ENCODE assay signal across 8 cellular contexts in genomic region chr17:59829217-59830006, GRCh38.
DNase-seq lines count a peak whose midpoint lies in the region; ATAC-seq and TF ChIP-seq lines count a peak whose summit lies in the region.

No MANE protein-coding gene starts in this region.

- no peaks in the 10 kb centered on the region for H3K27me3 Mint-ChIP-seq in activated T-helper 1 cell treated with anti-CD3 and anti-CD28 coated beads, Interleukin-12 subunit alpha, Interleukin-12 subunit beta, Interleukin-2, Interleukin-4 antibody, amounts not matched to agents 30 ng/mL and 10 ng/mL and 1 ng/mL, durations not matched to agents 14 hours and 24 hours and 36 hours (ENCODE audit: insufficient read depth)

- in situ Hi-C loops in GM18951 (cut with MboI; ENCODE audit: low sequenced_read_pairs, unreplicated experiment): no loop called here

- TF ChIP-seq POLR2A in GM18951 (IDR thresholded peaks at IDR 0.05; ENCODE audit: extremely low read depth, insufficient read depth, insufficient read length) (peak; percentile 27), heart left ventricle (IDR thresholded peaks at IDR 0.05) (no peak), spleen (IDR thresholded peaks at IDR 0.05) (no peak)

- H3K36me3 ChIP-seq in heart left ventricle (no peaks in the 10 kb centered on the region), spleen (peaks cover 0 to 18% (median 0%) of the 10 kb centered on the region in 6 donors), BE2C (no peaks in the 10 kb centered on the region; the same call in 1 of the 2 replicates)

- TF ChIP-seq CTCF in heart left ventricle (IDR thresholded peaks at IDR 0.05) (no peak), spleen (IDR thresholded peaks at IDR 0.05 in 8 of 11, conservative IDR thresholded peaks at IDR 0.05 in 3 of 11) (no peak), BE2C (IDR thresholded peaks at IDR 0.05; ENCODE audit: low read depth, low read length) (no peak)

- peak; percentile 60 for DNase-seq in COR-L47 (lab: John Stamatoyannopoulos, UW)
- peak; percentile 32 for DNase-seq in NCI-H2227 treated with DMSO at 0.1 percent for 48 hours (lab: John Stamatoyannopoulos, UW)
- DNase-seq in activated T-helper 1 cell treated with anti-CD3 and anti-CD28 coated beads, Interleukin-12 subunit alpha, Interleukin-12 subunit beta, Interleukin-2, Interleukin-4 antibody, amounts not matched to agents 30 ng/mL and 10 ng/mL and 1 ng/mL, durations not matched to agents 14 hours and 24 hours and 36 hours (ENCODE audit: low spot score): peak; percentile 66
- peak in 1 of 5 donors; percentile 56 for DNase-seq in heart left ventricle
- no peak for DNase-seq in spleen
- DNase-seq in BE2C: no peak

- H3K27ac ChIP-seq in heart left ventricle (peak overlapping the region in 11 of 12 donors; percentile 19 to 91 (median 73)), spleen (peak overlapping the region; percentile 36 to 84 (median 74))

- intact Hi-C loops in activated T-helper 1 cell treated with anti-CD3 and anti-CD28 coated beads, Interleukin-12 subunit alpha, Interleukin-12 subunit beta, Interleukin-2, Interleukin-4 antibody, amounts not matched to agents 30 ng/mL and 10 ng/mL and 1 ng/mL, durations not matched to agents 14 hours and 24 hours and 36 hours (cut with micrococcal nuclease): loop anchor here (1.0 to 5.0 kb wide), 6 partner anchors 8 to 392 kb away; no protein-coding TSS in a partner anchor
- intact Hi-C loops in heart left ventricle (cut with DNase I) (loop anchor here in 2 of 10 donors (5.0 to 10.0 kb wide), 2 partner anchors 42 to 45 kb away; no protein-coding TSS in a partner anchor), spleen (cut with DNase I; ENCODE audit: low total_unique reads) (no loop called here)

- peak overlapping the region in 2 of 12 donors; percentile 8 to 38 for H3K4me3 ChIP-seq in heart left ventricle
- peak overlapping the region in 3 of 8 donors; percentile 10 to 42 (median 17) for H3K4me3 ChIP-seq in spleen
- no peak overlapping the region for H3K4me3 ChIP-seq in BE2C (ENCODE audit: low read depth, low read length)

- H3K4me1 ChIP-seq in heart left ventricle (peaks cover 5 to 82% (median 15%) of the 10 kb centered on the region in 12 donors), spleen (peaks cover 29 to 88% (median 74%) of the 10 kb centered on the region in 6 donors), BE2C (peaks cover 13% of the 10 kb centered on the region)

- H3K36me3 Mint-ChIP-seq in activated T-helper 1 cell treated with anti-CD3 and anti-CD28 coated beads, Interleukin-12 subunit alpha, Interleukin-12 subunit beta, Interleukin-2, Interleukin-4 antibody, amounts not matched to agents 30 ng/mL and 10 ng/mL and 1 ng/mL, durations not matched to agents 14 hours and 24 hours and 36 hours (ENCODE audit: low read depth): peaks cover 22% of the 10 kb centered on the region

- H3K27me3 ChIP-seq in heart left ventricle (no peaks in the 10 kb centered on the region), spleen (replicated peaks in 1 of 7) (no peaks in the 10 kb centered on the region), BE2C (no peaks in the 10 kb centered on the region)

- H3K4me1 Mint-ChIP-seq in activated T-helper 1 cell treated with anti-CD3 and anti-CD28 coated beads, Interleukin-12 subunit alpha, Interleukin-12 subunit beta, Interleukin-2, Interleukin-4 antibody, amounts not matched to agents 30 ng/mL and 10 ng/mL and 1 ng/mL, durations not matched to agents 14 hours and 24 hours and 36 hours (ENCODE audit: low read depth): peaks cover 79% of the 10 kb centered on the region

- peak overlapping the region; percentile 100 for H3K27ac Mint-ChIP-seq in activated T-helper 1 cell treated with anti-CD3 and anti-CD28 coated beads, Interleukin-12 subunit alpha, Interleukin-12 subunit beta, Interleukin-2, Interleukin-4 antibody, amounts not matched to agents 30 ng/mL and 10 ng/mL and 1 ng/mL, durations not matched to agents 14 hours and 24 hours and 36 hours

- H3K4me3 Mint-ChIP-seq in activated T-helper 1 cell treated with anti-CD3 and anti-CD28 coated beads, Interleukin-12 subunit alpha, Interleukin-12 subunit beta, Interleukin-2, Interleukin-4 antibody, amounts not matched to agents 30 ng/mL and 10 ng/mL and 1 ng/mL, durations not matched to agents 14 hours and 24 hours and 36 hours: peak overlapping the region; percentile 90

- WGBS in heart left ventricle, 4 donors: 19 to 35% (median 23%) methylated on average over 4 of the region's 4 CpGs
- 6 to 19% (median 8%) methylated on average over 4 of the region's 4 CpGs for WGBS in spleen, 5 donors

- peak; percentile 61 for ATAC-seq in HG03139 (IDR thresholded peaks at IDR 0.05; ENCODE audit: unreplicated experiment)
- peak; percentile 17 to 92 (median 89) for ATAC-seq in heart left ventricle

- H3K9me3 ChIP-seq in heart left ventricle: no peaks in the 10 kb centered on the region
- no peaks in the 10 kb centered on the region for H3K9me3 ChIP-seq in spleen
- H3K9me3 ChIP-seq in BE2C: no peaks in the 10 kb centered on the region

- no peaks in the 10 kb centered on the region for H3K9me3 Mint-ChIP-seq in activated T-helper 1 cell treated with anti-CD3 and anti-CD28 coated beads, Interleukin-12 subunit alpha, Interleukin-12 subunit beta, Interleukin-2, Interleukin-4 antibody, amounts not matched to agents 30 ng/mL and 10 ng/mL and 1 ng/mL, durations not matched to agents 14 hours and 24 hours and 36 hours

Comparison
In these comparisons a context has a peak if more than half of its experiments do, and no peak if none do; other contexts are left out.
1. DNase-seq: peak in COR-L47 (single experiment), NCI-H2227 treated with DMSO at 0.1 percent for 48 hours (single experiment) and activated T-helper 1 cell treated with anti-CD3 and anti-CD28 coated beads, Interleukin-12 subunit alpha, Interleukin-12 subunit beta, Interleukin-2, Interleukin-4 antibody, amounts not matched to agents 30 ng/mL and 10 ng/mL and 1 ng/mL, durations not matched to agents 14 hours and 24 hours and 36 hours (single experiment); none in spleen (single experiment) and BE2C (single experiment).